1 cellular context compared by ENCODE assay signal in genomic region chr2:47237375-47238357, GRCh38.
TF ChIP-seq lines count a peak whose summit lies in the region.

No MANE protein-coding gene starts in this region.

TF ChIP-seq in K562, 482 proteins besides CTCF, POLR2A, EP300 and RAD21 (continued from another document and continues in another):
- TF ChIP-seq, protein P1, sequence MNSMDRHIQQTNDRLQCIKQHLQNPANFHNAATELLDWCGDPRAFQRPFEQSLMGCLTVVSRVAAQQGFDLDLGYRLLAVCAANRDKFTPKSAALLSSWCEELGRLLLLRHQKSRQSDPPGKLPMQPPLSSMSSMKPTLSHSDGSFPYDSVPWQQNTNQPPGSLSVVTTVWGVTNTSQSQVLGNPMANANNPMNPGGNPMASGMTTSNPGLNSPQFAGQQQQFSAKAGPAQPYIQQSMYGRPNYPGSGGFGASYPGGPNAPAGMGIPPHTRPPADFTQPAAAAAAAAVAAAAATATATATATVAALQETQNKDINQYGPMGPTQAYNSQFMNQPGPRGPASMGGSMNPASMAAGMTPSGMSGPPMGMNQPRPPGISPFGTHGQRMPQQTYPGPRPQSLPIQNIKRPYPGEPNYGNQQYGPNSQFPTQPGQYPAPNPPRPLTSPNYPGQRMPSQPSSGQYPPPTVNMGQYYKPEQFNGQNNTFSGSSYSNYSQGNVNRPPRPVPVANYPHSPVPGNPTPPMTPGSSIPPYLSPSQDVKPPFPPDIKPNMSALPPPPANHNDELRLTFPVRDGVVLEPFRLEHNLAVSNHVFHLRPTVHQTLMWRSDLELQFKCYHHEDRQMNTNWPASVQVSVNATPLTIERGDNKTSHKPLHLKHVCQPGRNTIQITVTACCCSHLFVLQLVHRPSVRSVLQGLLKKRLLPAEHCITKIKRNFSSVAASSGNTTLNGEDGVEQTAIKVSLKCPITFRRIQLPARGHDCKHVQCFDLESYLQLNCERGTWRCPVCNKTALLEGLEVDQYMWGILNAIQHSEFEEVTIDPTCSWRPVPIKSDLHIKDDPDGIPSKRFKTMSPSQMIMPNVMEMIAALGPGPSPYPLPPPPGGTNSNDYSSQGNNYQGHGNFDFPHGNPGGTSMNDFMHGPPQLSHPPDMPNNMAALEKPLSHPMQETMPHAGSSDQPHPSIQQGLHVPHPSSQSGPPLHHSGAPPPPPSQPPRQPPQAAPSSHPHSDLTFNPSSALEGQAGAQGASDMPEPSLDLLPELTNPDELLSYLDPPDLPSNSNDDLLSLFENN (IDR thresholded peaks at IDR 0.05; ENCODE audit: low read depth in 2 of 2, low read length in 2 of 2), result no peak; a peak in 1 of 4 replicates
- TF ChIP-seq ILF3 (IDR thresholded peaks at IDR 0.05; ENCODE audit: borderline replicate concordance) (no peak), HMGN3 (IDR thresholded peaks at IDR 0.05; ENCODE audit: borderline replicate concordance, extremely low read depth, insufficient read length, low read depth, low read length) (no peak), ZBED1 (IDR thresholded peaks at IDR 0.05) (peak; percentile 38; the same call in 1 of the 2 replicates), ETS2 (tag; IDR thresholded peaks at IDR 0.05; ENCODE audit: borderline replicate concordance, poor library complexity, severe bottlenecking) (no peak), ZNF280B (CRISPR knock-in tag; IDR thresholded peaks at IDR 0.05) (no peak), RFX7 (CRISPR knock-in tag; IDR thresholded peaks at IDR 0.05) (no peak), TCF7 (IDR thresholded peaks at IDR 0.05; ENCODE audit: borderline replicate concordance) (no peak), HMG20A (CRISPR knock-in tag; conservative IDR thresholded peaks at IDR 0.05) (no peak), MTA2 (IDR thresholded peaks at IDR 0.05; ENCODE audit: low read depth) (peak; percentile 46; the same call in 1 of the 2 replicates), ZNF431 (CRISPR knock-in tag; IDR thresholded peaks at IDR 0.05) (no peak), ZNF121 (CRISPR knock-in tag; conservative IDR thresholded peaks at IDR 0.05) (no peak), ZNF449 (CRISPR knock-in tag; IDR thresholded peaks at IDR 0.05) (peak; percentile 81; the same call in 1 of the 2 replicates), HNRNPK (IDR thresholded peaks at IDR 0.05; ENCODE audit: low read depth, low read length, poor library complexity, severe bottlenecking) (no peak), U2AF1 (optimal IDR thresholded peaks at IDR 0.05; ENCODE audit: low read depth, low read length) (no peak), RB1 (IDR thresholded peaks at IDR 0.05; ENCODE audit: low read depth) (no peak), SMAD1 (IDR thresholded peaks at IDR 0.05; ENCODE audit: low read depth, low read length, partially characterized antibody) (no peak), RHOXF2B (CRISPR knock-in tag; conservative IDR thresholded peaks at IDR 0.05) (no peak), FOXJ3 (CRISPR knock-in tag; IDR thresholded peaks at IDR 0.05) (no peak), TCF15 (CRISPR knock-in tag; IDR thresholded peaks at IDR 0.05) (no peak), BHLHE40 (IDR thresholded peaks at IDR 0.05; ENCODE audit: low read length) (peak; percentile 97), KLF16 (IDR thresholded peaks at IDR 0.05) (0 out of 2 replicates have a peak, but pooled peaks have one; percentile 26), ZNF778 (CRISPR knock-in tag; IDR thresholded peaks at IDR 0.05) (no peak), KLF1 (tag; IDR thresholded peaks at IDR 0.05) (0 out of 2 replicates have a peak, but pooled peaks have one; percentile 14), MCM2 (IDR thresholded peaks at IDR 0.05; ENCODE audit: low read depth) (no peak), ZBTB40 (IDR thresholded peaks at IDR 0.05) (no peak), ZBTB40 (CRISPR knock-in tag; IDR thresholded peaks at IDR 0.05) (no peak), ZFP1 (CRISPR knock-in tag; IDR thresholded peaks at IDR 0.05) (no peak), TOE1 (IDR thresholded peaks at IDR 0.05; ENCODE audit: borderline replicate concordance) (0 out of 2 replicates have a peak, but pooled peaks have one; percentile 57), TOE1 (CRISPR knock-in tag; IDR thresholded peaks at IDR 0.05; ENCODE audit: borderline replicate concordance, low read depth) (no peak), AFF1 (IDR thresholded peaks at IDR 0.05; ENCODE audit: low read depth in 1 of 2, partially characterized antibody in 2 of 2) (no peak)
- TF ChIP-seq, protein P2, sequence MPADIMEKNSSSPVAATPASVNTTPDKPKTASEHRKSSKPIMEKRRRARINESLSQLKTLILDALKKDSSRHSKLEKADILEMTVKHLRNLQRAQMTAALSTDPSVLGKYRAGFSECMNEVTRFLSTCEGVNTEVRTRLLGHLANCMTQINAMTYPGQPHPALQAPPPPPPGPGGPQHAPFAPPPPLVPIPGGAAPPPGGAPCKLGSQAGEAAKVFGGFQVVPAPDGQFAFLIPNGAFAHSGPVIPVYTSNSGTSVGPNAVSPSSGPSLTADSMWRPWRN (IDR thresholded peaks at IDR 0.05; ENCODE audit: low read depth), result peak; percentile 64; the same call in 1 of the 2 replicates
- TF ChIP-seq, protein P3, sequence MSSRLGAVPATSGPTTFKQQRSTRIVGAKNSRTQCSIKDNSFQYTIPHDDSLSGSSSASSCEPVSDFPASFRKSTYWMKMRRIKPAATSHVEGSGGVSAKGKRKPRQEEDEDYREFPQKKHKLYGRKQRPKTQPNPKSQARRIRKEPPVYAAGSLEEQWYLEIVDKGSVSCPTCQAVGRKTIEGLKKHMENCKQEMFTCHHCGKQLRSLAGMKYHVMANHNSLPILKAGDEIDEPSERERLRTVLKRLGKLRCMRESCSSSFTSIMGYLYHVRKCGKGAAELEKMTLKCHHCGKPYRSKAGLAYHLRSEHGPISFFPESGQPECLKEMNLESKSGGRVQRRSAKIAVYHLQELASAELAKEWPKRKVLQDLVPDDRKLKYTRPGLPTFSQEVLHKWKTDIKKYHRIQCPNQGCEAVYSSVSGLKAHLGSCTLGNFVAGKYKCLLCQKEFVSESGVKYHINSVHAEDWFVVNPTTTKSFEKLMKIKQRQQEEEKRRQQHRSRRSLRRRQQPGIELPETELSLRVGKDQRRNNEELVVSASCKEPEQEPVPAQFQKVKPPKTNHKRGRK (tag; IDR thresholded peaks at IDR 0.05), result no peak
- TF ChIP-seq, protein P4, sequence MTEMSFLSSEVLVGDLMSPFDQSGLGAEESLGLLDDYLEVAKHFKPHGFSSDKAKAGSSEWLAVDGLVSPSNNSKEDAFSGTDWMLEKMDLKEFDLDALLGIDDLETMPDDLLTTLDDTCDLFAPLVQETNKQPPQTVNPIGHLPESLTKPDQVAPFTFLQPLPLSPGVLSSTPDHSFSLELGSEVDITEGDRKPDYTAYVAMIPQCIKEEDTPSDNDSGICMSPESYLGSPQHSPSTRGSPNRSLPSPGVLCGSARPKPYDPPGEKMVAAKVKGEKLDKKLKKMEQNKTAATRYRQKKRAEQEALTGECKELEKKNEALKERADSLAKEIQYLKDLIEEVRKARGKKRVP (CRISPR knock-in tag; IDR thresholded peaks at IDR 0.05), result no peak
